8 cellular contexts compared by ENCODE assay signal in genomic region chr1:158149577-158150269, GRCh38. TPM values are rescaled to one million over a fixed set of nuclear protein-coding genes. Genes with fewer than 3 reads are reported as not detected.
DNase-seq lines count a peak whose midpoint lies in the region; ATAC-seq and TF ChIP-seq lines count a peak whose summit lies in the region.

No MANE protein-coding gene starts in this region.

- TF ChIP-seq CTCF in DOHH2 (IDR thresholded peaks at IDR 0.05; ENCODE audit: low read depth, low read length, poor library complexity, severe bottlenecking) (no peak), liver (IDR thresholded peaks at IDR 0.05; ENCODE audit: low read depth, low read length, missing input control) (no peak)

- DNase-seq in NCI-H82 (lab: John Stamatoyannopoulos, UW) (peak; percentile 96), ecto neural progenitor cell (ENCODE audit: low spot score) (peak; percentile 89)
- peak; percentile 73 for DNase-seq in activated CD8-positive, alpha-beta T cell treated with anti-CD3 and anti-CD28 coated beads, Interleukin-2, amount 10 ng/mL, durations not matched to agents 7 days and 5 days
- peak; percentile 69 for DNase-seq in stimulated activated CD4-positive, alpha-beta T cell treated with anti-CD3 and anti-CD28 coated beads, Interleukin-2, amount 100 ng/mL, for 48 hours

- 11% methylated on average over 31 of the region's 31 CpGs for WGBS in liver

- peak overlapping the region; percentile 70 for H3K4me3 ChIP-seq in DOHH2 (ENCODE audit: low read length)
- H3K4me3 ChIP-seq in liver (ENCODE audit: low read depth in 1 of 3, low read length in 3 of 3) = peak overlapping the region; percentile 46 to 75 (median 73)

- H3K9me3 Mint-ChIP-seq in activated CD8-positive, alpha-beta T cell treated with anti-CD3 and anti-CD28 coated beads, Interleukin-2, amount 10 ng/mL, durations not matched to agents 7 days and 5 days (ENCODE audit: insufficient read depth) = no peaks in the 10 kb centered on the region

- H4K20me1 ChIP-seq in DOHH2 (ENCODE audit: control insufficient read depth, insufficient read depth, low read depth, low read length) = no peaks in the 10 kb centered on the region

- no peaks in the 10 kb centered on the region for H3K9me2 ChIP-seq in DOHH2 (replicated peaks; ENCODE audit: control insufficient read depth, low read length)

- POLR2A ChIA-PET in activated CD8-positive, alpha-beta T cell treated with anti-CD3 and anti-CD28 coated beads, Interleukin-2, amount 10 ng/mL, durations not matched to agents 7 days and 5 days (lab: Charles Lee) = no interaction called here

- CTCF ChIA-PET in activated CD8-positive, alpha-beta T cell treated with anti-CD3 and anti-CD28 coated beads, Interleukin-2, amount 10 ng/mL, durations not matched to agents 7 days and 5 days (lab: Charles Lee) = interaction anchor here (1.0 to 2.1 kb wide), 3 partner anchors 14 to 32 kb away, joined by 3 to 5 read pairs (median 4); no protein-coding TSS in a partner anchor

- H3K4me3 Mint-ChIP-seq in activated CD8-positive, alpha-beta T cell treated with anti-CD3 and anti-CD28 coated beads, Interleukin-2, amount 10 ng/mL, durations not matched to agents 7 days and 5 days = peak overlapping the region; percentile 80

- peak overlapping the region; percentile 58 for H3K4me2 ChIP-seq in DOHH2 (ENCODE audit: low read length)

- peaks cover 21% of the 10 kb centered on the region for H3K4me1 Mint-ChIP-seq in activated CD8-positive, alpha-beta T cell treated with anti-CD3 and anti-CD28 coated beads, Interleukin-2, amount 10 ng/mL, durations not matched to agents 7 days and 5 days (ENCODE audit: low read depth)

- H3K27me3 ChIP-seq in DOHH2 (ENCODE audit: control insufficient read depth, low read length) = no peaks in the 10 kb centered on the region
- no peaks in the 10 kb centered on the region for H3K27me3 ChIP-seq in liver (ENCODE audit: control insufficient read depth in 4 of 4, insufficient read depth in 4 of 4, low read length in 3 of 4)

- H3K36me3 ChIP-seq in DOHH2 (ENCODE audit: control insufficient read depth, low read length) (no peaks in the 10 kb centered on the region), liver (ENCODE audit: control insufficient read depth in 4 of 4, insufficient read depth in 3 of 4, low read depth in 1 of 4, low read length in 3 of 4) (no peaks in the 10 kb centered on the region)

- H3K9me3 ChIP-seq in DOHH2 (ENCODE audit: control insufficient read depth, insufficient read depth, low read length) (peaks cover 10% of the 10 kb centered on the region; the same call in 1 of the 2 replicates), liver (ENCODE audit: control insufficient read depth in 4 of 4, low read length in 3 of 4) (no peaks in the 10 kb centered on the region)

- H3K79me2 ChIP-seq in DOHH2 (ENCODE audit: control insufficient read depth, low read length) = no peaks in the 10 kb centered on the region

- TF ChIP-seq RAD21 in liver (IDR thresholded peaks at IDR 0.05) = no peak

- ATAC-seq in HG02973 (IDR thresholded peaks at IDR 0.05; ENCODE audit: unreplicated experiment) = peak; percentile 74
- ATAC-seq in activated CD8-positive, alpha-beta T cell treated with anti-CD3 and anti-CD28 coated beads, Interleukin-2, amount 10 ng/mL, durations not matched to agents 7 days and 5 days = peak; percentile 88
- ATAC-seq in GM18511 (IDR thresholded peaks at IDR 0.05; ENCODE audit: unreplicated experiment) = no peak

- peak overlapping the region in 1 of 2 donors; percentile 45 for H3K9ac ChIP-seq in liver (ENCODE audit: low read depth in 1 of 2, low read length in 2 of 2)

- H3K27ac ChIP-seq in DOHH2 (ENCODE audit: low read depth, low read length) = 0 out of 2 replicates have a peak overlapping the region, but pooled peaks have one; percentile 4
- peak overlapping the region; percentile 21 to 32 for H3K27ac ChIP-seq in liver (ENCODE audit: low read depth in 1 of 2, low read length in 2 of 2)

- peaks cover 10% of the 10 kb centered on the region for H3F3A ChIP-seq in DOHH2 (ENCODE audit: control insufficient read depth, insufficient read depth)

- H3K4me1 ChIP-seq in DOHH2 (ENCODE audit: control insufficient read depth, low read length) (peaks cover 42% of the 10 kb centered on the region), liver (ENCODE audit: control insufficient read depth in 4 of 4, insufficient read depth in 4 of 4, low read length in 3 of 4) (peaks cover 0 to 13% (median 4%) of the 10 kb centered on the region in 4 donors)

- H3K36me3 Mint-ChIP-seq in activated CD8-positive, alpha-beta T cell treated with anti-CD3 and anti-CD28 coated beads, Interleukin-2, amount 10 ng/mL, durations not matched to agents 7 days and 5 days (ENCODE audit: low read depth) = no peaks in the 10 kb centered on the region

- peaks cover 15% of the 10 kb centered on the region for H3K27me3 Mint-ChIP-seq in activated CD8-positive, alpha-beta T cell treated with anti-CD3 and anti-CD28 coated beads, Interleukin-2, amount 10 ng/mL, durations not matched to agents 7 days and 5 days (ENCODE audit: low read depth)

- H3K27ac Mint-ChIP-seq in activated CD8-positive, alpha-beta T cell treated with anti-CD3 and anti-CD28 coated beads, Interleukin-2, amount 10 ng/mL, durations not matched to agents 7 days and 5 days = peak overlapping the region; percentile 75

TF ChIP-seq in liver, 16 proteins besides CTCF, POLR2A, EP300 and RAD21:
- TF ChIP-seq YY1 (IDR thresholded peaks at IDR 0.05) = peak; percentile 82
- TF ChIP-seq, protein P1, sequence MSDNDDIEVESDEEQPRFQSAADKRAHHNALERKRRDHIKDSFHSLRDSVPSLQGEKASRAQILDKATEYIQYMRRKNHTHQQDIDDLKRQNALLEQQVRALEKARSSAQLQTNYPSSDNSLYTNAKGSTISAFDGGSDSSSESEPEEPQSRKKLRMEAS (IDR thresholded peaks at IDR 0.05) = peak; percentile 86
- peak; percentile 81 for TF ChIP-seq NR2F2 (IDR thresholded peaks at IDR 0.05)
- no peak for TF ChIP-seq TAF1 (conservative IDR thresholded peaks at IDR 0.05)
- TF ChIP-seq REST (IDR thresholded peaks at IDR 0.05) = no peak
- peak; percentile 75 to 78 for TF ChIP-seq RXRA (IDR thresholded peaks at IDR 0.05)
- TF ChIP-seq SP1 (IDR thresholded peaks at IDR 0.05) = no peak
- TF ChIP-seq HNF4A (conservative IDR thresholded peaks at IDR 0.05) = peak in 1 of 2 donors; percentile 12
- peak; percentile 22 to 63 for TF ChIP-seq JUND (IDR thresholded peaks at IDR 0.05)
- TF ChIP-seq EGR1 (IDR thresholded peaks at IDR 0.05; ENCODE audit: low read depth in 2 of 2) = peak; percentile 29 to 59
- TF ChIP-seq FOXA2 (IDR thresholded peaks at IDR 0.05) = peak; percentile 12
- TF ChIP-seq, protein P2, sequence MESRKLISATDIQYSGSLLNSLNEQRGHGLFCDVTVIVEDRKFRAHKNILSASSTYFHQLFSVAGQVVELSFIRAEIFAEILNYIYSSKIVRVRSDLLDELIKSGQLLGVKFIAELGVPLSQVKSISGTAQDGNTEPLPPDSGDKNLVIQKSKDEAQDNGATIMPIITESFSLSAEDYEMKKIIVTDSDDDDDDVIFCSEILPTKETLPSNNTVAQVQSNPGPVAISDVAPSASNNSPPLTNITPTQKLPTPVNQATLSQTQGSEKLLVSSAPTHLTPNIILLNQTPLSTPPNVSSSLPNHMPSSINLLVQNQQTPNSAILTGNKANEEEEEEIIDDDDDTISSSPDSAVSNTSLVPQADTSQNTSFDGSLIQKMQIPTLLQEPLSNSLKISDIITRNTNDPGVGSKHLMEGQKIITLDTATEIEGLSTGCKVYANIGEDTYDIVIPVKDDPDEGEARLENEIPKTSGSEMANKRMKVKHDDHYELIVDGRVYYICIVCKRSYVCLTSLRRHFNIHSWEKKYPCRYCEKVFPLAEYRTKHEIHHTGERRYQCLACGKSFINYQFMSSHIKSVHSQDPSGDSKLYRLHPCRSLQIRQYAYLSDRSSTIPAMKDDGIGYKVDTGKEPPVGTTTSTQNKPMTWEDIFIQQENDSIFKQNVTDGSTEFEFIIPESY (IDR thresholded peaks at IDR 0.05) = peak; percentile 78
- peak; percentile 45 to 89 for TF ChIP-seq GABPA (IDR thresholded peaks at IDR 0.05 in 1 of 2, conservative IDR thresholded peaks at IDR 0.05 in 1 of 2)
- TF ChIP-seq, protein P3, sequence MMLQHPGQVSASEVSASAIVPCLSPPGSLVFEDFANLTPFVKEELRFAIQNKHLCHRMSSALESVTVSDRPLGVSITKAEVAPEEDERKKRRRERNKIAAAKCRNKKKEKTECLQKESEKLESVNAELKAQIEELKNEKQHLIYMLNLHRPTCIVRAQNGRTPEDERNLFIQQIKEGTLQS (IDR thresholded peaks at IDR 0.05) = no peak
- TF ChIP-seq FOXA1 (IDR thresholded peaks at IDR 0.05) = peak; percentile 43

RNA-seq across cellular contexts. Expression of gene CD1D, which starts 31.0 kb away (rescaled TPM):
- total RNA-seq in activated CD8-positive, alpha-beta T cell treated with anti-CD3 and anti-CD28 coated beads, Interleukin-2, amount 10 ng/mL, durations not matched to agents 7 days and 5 days = not detected
- 1 to 10 TPM; 1.1 to 8.4 TPM for total RNA-seq in liver
- 1 to 10 TPM; 1.7 to 6.3 TPM for polyA plus RNA-seq in liver
